In genomic region chr11:653146-653545, GRCh38 we compare ENCODE assay signal across 14 cellular contexts. TPM values are rescaled to one million over a fixed set of nuclear protein-coding genes. Genes with fewer than 3 reads are reported as not detected.
"Had no signal": no experiment of that assay in that cellular context is flagged by ENCODE, and none has a peak within 500 bp of the region (broad histone marks: within the 10 kb centered on the region; RNA-seq: fewer than 3 reads in every experiment).

No MANE protein-coding gene starts in this region.

RNA-seq across cellular contexts. Expression of gene DRD4, which starts 16.1 kb away (rescaled TPM):
- total RNA-seq: gastrocnemius medialis, glomerular endothelial cell, left ventricle myocardium superior had no signal

RNA-seq across cellular contexts. Expression of gene SCT, which starts 26.2 kb away (rescaled TPM):
- total RNA-seq: dermis microvascular lymphatic vessel endothelial cell, esophagus mucosa, gastrocnemius medialis, glomerular endothelial cell, left cardiac atrium, left lung, left ventricle myocardium superior, lower leg skin, lung, mammary epithelial cell, mononuclear cell, mucosa of gallbladder had no signal

RNA-seq across cellular contexts. Expression of gene CDHR5, which starts 28.4 kb away (rescaled TPM):
- total RNA-seq: dermis microvascular lymphatic vessel endothelial cell, esophagus mucosa, esophagus squamous epithelium, glomerular endothelial cell, heart right ventricle, left cardiac atrium, left lung, left ventricle myocardium superior, lower leg skin, lung, mammary epithelial cell had no signal
